8 cellular contexts compared by ENCODE assay signal in the genomic region with DNA sequence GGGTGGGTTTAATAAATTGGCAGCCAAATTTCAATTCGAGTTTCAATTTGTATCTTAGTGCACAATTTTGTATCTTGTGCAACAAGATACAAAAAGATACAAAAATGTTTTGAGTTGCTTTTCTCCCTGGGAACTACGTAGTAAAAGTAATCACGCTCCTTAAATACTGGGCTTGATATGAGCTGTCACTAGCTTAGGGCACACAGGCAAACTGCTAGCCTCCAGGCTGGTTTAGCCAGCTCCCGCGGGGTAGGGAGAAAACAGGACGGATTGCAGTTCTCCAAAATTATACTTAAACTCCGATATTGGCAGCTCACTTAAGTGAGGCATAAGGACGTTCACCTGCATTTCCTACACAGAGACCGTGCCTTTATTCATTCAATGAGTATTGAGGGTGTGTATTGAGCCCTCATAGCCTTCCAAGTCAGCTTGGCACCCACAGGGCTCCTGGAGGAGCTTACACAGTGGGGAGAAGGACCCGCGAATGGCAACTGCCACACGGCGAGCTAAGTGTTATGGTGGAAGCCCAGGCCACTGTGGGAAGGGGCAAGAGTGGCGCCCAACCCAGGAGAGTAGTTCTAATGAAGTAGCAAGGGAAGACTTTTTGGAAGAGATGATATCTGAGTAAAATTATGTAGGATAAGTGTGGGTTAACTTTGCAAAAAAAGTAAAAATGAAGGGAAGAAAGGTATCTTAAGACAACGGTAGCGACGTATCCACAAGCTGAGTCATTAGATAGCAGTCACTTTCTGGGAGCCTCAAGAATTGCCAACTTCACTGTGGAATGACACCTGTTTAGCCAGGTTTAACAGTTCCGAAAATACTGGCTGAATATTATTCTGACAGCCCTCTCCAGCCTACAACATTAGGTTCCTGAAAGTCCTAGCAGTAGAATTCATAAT. TPM values are rescaled to one million over a fixed set of nuclear protein-coding genes. Genes with fewer than 3 reads are reported as not detected.
DNase-seq lines count a peak whose midpoint lies in the region; ATAC-seq and TF ChIP-seq lines count a peak whose summit lies in the region.

No MANE protein-coding gene starts in this region.

- no peak for TF ChIP-seq CTCF in gastroesophageal sphincter (IDR thresholded peaks at IDR 0.05)

- no peak for ATAC-seq in activated CD4-positive, alpha-beta T cell treated with anti-CD3 and anti-CD28 coated beads for 36 hours
- ATAC-seq in T-helper 17 cell: no peak
- no peak for ATAC-seq in gastroesophageal sphincter
- ATAC-seq in stimulated activated memory B cell treated with anti-CD40 and anti-IgM and Interleukin-4, amounts not matched to agents 10 μg/mL and 1 μg/mL and 100 μg/mL, for 72 hours: no peak

- peak overlapping the region; percentile 70 for H3K27ac Mint-ChIP-seq in activated CD4-positive, alpha-beta T cell treated with anti-CD3 and anti-CD28 coated beads for 36 hours
- peak overlapping the region; percentile 74 for H3K27ac Mint-ChIP-seq in T-helper 17 cell
- peak overlapping the region; percentile 100 for H3K27ac Mint-ChIP-seq in stimulated activated memory B cell treated with anti-CD40 and anti-IgM and Interleukin-4, amounts not matched to agents 10 μg/mL and 1 μg/mL and 100 μg/mL, for 72 hours

- no peaks in the 10 kb centered on the region for H3K9me3 Mint-ChIP-seq in activated CD4-positive, alpha-beta T cell treated with anti-CD3 and anti-CD28 coated beads for 36 hours (ENCODE audit: low read depth)
- no peaks in the 10 kb centered on the region for H3K9me3 Mint-ChIP-seq in stimulated activated memory B cell treated with anti-CD40 and anti-IgM and Interleukin-4, amounts not matched to agents 10 μg/mL and 1 μg/mL and 100 μg/mL, for 72 hours

- TF ChIP-seq POLR2A in gastroesophageal sphincter (IDR thresholded peaks at IDR 0.05): no peak

- H3K27me3 Mint-ChIP-seq in activated CD4-positive, alpha-beta T cell treated with anti-CD3 and anti-CD28 coated beads for 36 hours: no peaks in the 10 kb centered on the region
- no peaks in the 10 kb centered on the region for H3K27me3 Mint-ChIP-seq in T-helper 17 cell
- H3K27me3 Mint-ChIP-seq in stimulated activated memory B cell treated with anti-CD40 and anti-IgM and Interleukin-4, amounts not matched to agents 10 μg/mL and 1 μg/mL and 100 μg/mL, for 72 hours: no peaks in the 10 kb centered on the region

- peaks cover 30% of the 10 kb centered on the region for H3K36me3 Mint-ChIP-seq in activated CD4-positive, alpha-beta T cell treated with anti-CD3 and anti-CD28 coated beads for 36 hours (ENCODE audit: low read depth)
- peaks cover 8% of the 10 kb centered on the region for H3K36me3 Mint-ChIP-seq in T-helper 17 cell (ENCODE audit: low read depth)
- peaks cover 9% of the 10 kb centered on the region for H3K36me3 Mint-ChIP-seq in stimulated activated memory B cell treated with anti-CD40 and anti-IgM and Interleukin-4, amounts not matched to agents 10 μg/mL and 1 μg/mL and 100 μg/mL, for 72 hours

- peaks cover 2 to 79% (median 17%) of the 10 kb centered on the region in 3 donors for H3K4me1 ChIP-seq in gastroesophageal sphincter

- H3K4me3 ChIP-seq in gastroesophageal sphincter: peak overlapping the region in 1 of 2 donors; percentile 75

- intact Hi-C loops in activated CD4-positive, alpha-beta T cell treated with anti-CD3 and anti-CD28 coated beads for 36 hours (cut with DNase I, micrococcal nuclease): loop anchor here in 1 of 2 experiments (5.0 to 10.0 kb wide), 2 partner anchors 41 to 424 kb away; a partner anchor contains a TSS

- POLR2A ChIA-PET in activated CD4-positive, alpha-beta T cell treated with anti-CD3 and anti-CD28 coated beads for 36 hours (lab: Charles Lee): interaction anchor here (0.7 to 1.5 kb wide), 4 partner anchors 8 to 105 kb away, joined by 3 to 5 read pairs (median 4); no protein-coding TSS in a partner anchor

- DNase-seq in activated CD4-positive, alpha-beta T cell treated with anti-CD3 and anti-CD28 coated beads for 36 hours: no peak
- no peak for DNase-seq in activated CD4-positive, alpha-beta T cell treated with anti-CD3 and anti-CD28 coated beads for 1 hour
- DNase-seq in T-helper 17 cell (no peak), NOMO-1 (lab: John Stamatoyannopoulos, UW; ENCODE audit: unreplicated experiment in 2 of 2) (no peak), inferior parietal cortex (ENCODE audit: extremely low spot score) (no peak), GOT3 (lab: John Stamatoyannopoulos, UW) (no peak)

- peaks cover 66% of the 10 kb centered on the region for H3K4me1 Mint-ChIP-seq in activated CD4-positive, alpha-beta T cell treated with anti-CD3 and anti-CD28 coated beads for 36 hours
- H3K4me1 Mint-ChIP-seq in T-helper 17 cell: peaks cover 47% of the 10 kb centered on the region
- peaks cover 69% of the 10 kb centered on the region for H3K4me1 Mint-ChIP-seq in stimulated activated memory B cell treated with anti-CD40 and anti-IgM and Interleukin-4, amounts not matched to agents 10 μg/mL and 1 μg/mL and 100 μg/mL, for 72 hours

- WGBS in gastroesophageal sphincter (ENCODE audit: low coverage in 1 of 2), 2 donors: 50 to 68% methylated on average over 7 to 16 of the region's 18 CpGs

- no peak for TF ChIP-seq EP300 in gastroesophageal sphincter (IDR thresholded peaks at IDR 0.05)

- H3K4me3 Mint-ChIP-seq in activated CD4-positive, alpha-beta T cell treated with anti-CD3 and anti-CD28 coated beads for 36 hours: peak overlapping the region; percentile 84
- H3K4me3 Mint-ChIP-seq in T-helper 17 cell: peak overlapping the region; percentile 92
- H3K4me3 Mint-ChIP-seq in stimulated activated memory B cell treated with anti-CD40 and anti-IgM and Interleukin-4, amounts not matched to agents 10 μg/mL and 1 μg/mL and 100 μg/mL, for 72 hours: peak overlapping the region; percentile 83

- CTCF ChIA-PET in activated CD4-positive, alpha-beta T cell treated with anti-CD3 and anti-CD28 coated beads for 36 hours (lab: Charles Lee): interaction anchor here (0.6 to 2.1 kb wide), 9 partner anchors 8 to 152 kb away, joined by 3 to 8 read pairs (median 3); no protein-coding TSS in a partner anchor

- H3K36me3 ChIP-seq in gastroesophageal sphincter: no peaks in the 10 kb centered on the region

- no peaks in the 10 kb centered on the region for H3K27me3 ChIP-seq in gastroesophageal sphincter

- H3K27ac ChIP-seq in gastroesophageal sphincter: peak overlapping the region in 3 of 4 donors; percentile 10 to 97 (median 51)

- H3K9me3 ChIP-seq in T-helper 17 cell (ENCODE audit: control insufficient read depth, low read length, poor library complexity, severe bottlenecking): no peaks in the 10 kb centered on the region
- no peaks in the 10 kb centered on the region for H3K9me3 ChIP-seq in gastroesophageal sphincter

RNA-seq across cellular contexts. Expression of a gene that starts 1.6 kb away (rescaled TPM):
- total RNA-seq in activated CD4-positive, alpha-beta T cell treated with anti-CD3 and anti-CD28 coated beads for 36 hours: 10 to 100 TPM; 28.8 to 31.0 TPM
- total RNA-seq in T-helper 17 cell: 100 to 1,000 TPM; 178 to 189 TPM
- total RNA-seq in gastroesophageal sphincter: 10 to 100 TPM; 24.1 to 61.3 (median 32.3) TPM
